Comparison of ENCODE assay signal across 19 cellular contexts in genomic region chr12:71011261-71011660, GRCh38.
DNase-seq lines count a peak whose midpoint lies in the region; ATAC-seq and TF ChIP-seq lines count a peak whose summit lies in the region.
"Had no signal": no experiment of that assay in that cellular context is flagged by ENCODE, and none has a peak within 500 bp of the region (broad histone marks: within the 10 kb centered on the region; RNA-seq: fewer than 3 reads in every experiment).

No MANE protein-coding gene starts in this region.

- H3K36me3 ChIP-seq in GM23338 (ENCODE audit: insufficient read depth) (no peaks in the 10 kb centered on the region), adipocyte (ENCODE audit: control insufficient read depth, insufficient read depth, low read length, severe bottlenecking) (no peaks in the 10 kb centered on the region), thyroid gland (no peaks in the 10 kb centered on the region)
- H3K36me3 ChIP-seq: SJCRH30 had no signal

- peak overlapping the region; percentile 2; the same call in 1 of the 2 replicates for H3K27ac Mint-ChIP-seq in GM23338
- H3K27ac Mint-ChIP-seq: CD8-positive, alpha-beta memory T cell; endodermal cell; HFFc6; natural killer cell treated with Interleukin-12 subunit alpha and Interleukin-12 subunit beta and Interleukin-15 and Interleukin-18, amount 100 ng/mL, for 72 hours; T-helper 2 cell treated with Interferon-gamma antibody and Interleukin-4, amounts not matched to agents 5 μg/mL and 100 μg/mL, for 36 hours; type B pancreatic cell had no signal

- H3F3A ChIP-seq in GM23338 (replicated peaks; ENCODE audit: low read depth) = no peaks in the 10 kb centered on the region

- no peaks in the 10 kb centered on the region for H3K27me3 Mint-ChIP-seq in GM23338 (ENCODE audit: insufficient read depth, low read depth, poor library complexity)
- H3K27me3 Mint-ChIP-seq: CD8-positive, alpha-beta memory T cell; natural killer cell treated with Interleukin-12 subunit alpha and Interleukin-12 subunit beta and Interleukin-15 and Interleukin-18, amount 100 ng/mL, for 72 hours had no signal

- ATAC-seq in GM23338 = no peak
- ATAC-seq in foreskin keratinocyte = peak; percentile 24
- ATAC-seq in GM18867 (IDR thresholded peaks at IDR 0.05; ENCODE audit: unreplicated experiment) = no peak
- ATAC-seq: activated CD4-positive, CD25-positive, alpha-beta regulatory T cell treated with anti-CD3 and anti-CD28 coated beads, Interleukin-2, amount 50 U/mL, for 24 hours; natural killer cell treated with Interleukin-12 subunit alpha and Interleukin-12 subunit beta and Interleukin-15 and Interleukin-18, amount 100 ng/mL, for 72 hours had no signal

- no peaks in the 10 kb centered on the region for H3K36me3 Mint-ChIP-seq in GM23338 (ENCODE audit: low read depth)
- H3K36me3 Mint-ChIP-seq: CD8-positive, alpha-beta memory T cell; natural killer cell treated with Interleukin-12 subunit alpha and Interleukin-12 subunit beta and Interleukin-15 and Interleukin-18, amount 100 ng/mL, for 72 hours; type B pancreatic cell had no signal

- H3K27ac ChIP-seq in GM23338 (ENCODE audit: low read depth) (no peak overlapping the region), foreskin keratinocyte (no peak overlapping the region), thyroid gland (no peak overlapping the region)
- H3K27ac ChIP-seq: SJCRH30 had no signal

- DNase-seq in A172 (ENCODE audit: low spot score) = peak; percentile 57
- no peak for DNase-seq in GM23338 (ENCODE audit: low spot score)
- DNase-seq in adipocyte (ENCODE audit: low read depth) = peak; percentile 21
- DNase-seq in foreskin keratinocyte = peak in 1 of 2 donors; percentile 3
- DNase-seq in NCI-H446 treated with DMSO at 0.1 percent for 48 hours (lab: John Stamatoyannopoulos, UW) = no peak
- DNase-seq in stimulated activated CD4-positive, alpha-beta T cell treated with anti-CD3 and anti-CD28 coated beads, Interleukin-12 subunit alpha, Interleukin-12 subunit beta, amount 100 ng/mL, for 4 hours = no peak
- no peak for DNase-seq in thyroid gland
- DNase-seq: CD8-positive, alpha-beta memory T cell; endodermal cell; HFFc6; NCI-H1694 treated with DMSO at 0.1 percent for 48 hours; NCI-H446; stimulated activated naive CD4-positive, alpha-beta T cell had no signal

- H2AFZ ChIP-seq in GM23338 = no peak overlapping the region

- H3K9me3 ChIP-seq in adipocyte (ENCODE audit: control insufficient read depth, low read length) (no peaks in the 10 kb centered on the region), thyroid gland (no peaks in the 10 kb centered on the region)
- H3K9me3 ChIP-seq: SJCRH30 had no signal

- H3K4me3 ChIP-seq in GM23338 (no peak overlapping the region), adipocyte (ENCODE audit: low read length) (no peak overlapping the region), thyroid gland (replicated peaks in 1 of 3) (no peak overlapping the region)
- H3K4me3 ChIP-seq: SJCRH30 had no signal

- TF ChIP-seq CTCF in GM23338 (conservative IDR thresholded peaks at IDR 0.05; ENCODE audit: low read depth in 2 of 2) (no peak), foreskin keratinocyte (conservative IDR thresholded peaks at IDR 0.05) (no peak), thyroid gland (IDR thresholded peaks at IDR 0.05) (no peak)

- H3K4me2 ChIP-seq in GM23338 = no peak overlapping the region

- no peaks in the 10 kb centered on the region for H3K79me2 ChIP-seq in GM23338 (replicated peaks; ENCODE audit: insufficient read depth)

- H3K4me1 Mint-ChIP-seq in GM23338 = no peaks in the 10 kb centered on the region
- H3K4me1 Mint-ChIP-seq: CD8-positive, alpha-beta memory T cell had no signal

- no peaks in the 10 kb centered on the region for H3K9me3 Mint-ChIP-seq in GM23338
- H3K9me3 Mint-ChIP-seq: endodermal cell; T-helper 2 cell treated with Interferon-gamma antibody and Interleukin-4, amounts not matched to agents 5 μg/mL and 100 μg/mL, for 36 hours; type B pancreatic cell had no signal

- 80 to 89% methylated on average over 4 of the region's 4 CpGs for WGBS in thyroid gland, 2 donors

- intact Hi-C loops in thyroid gland (cut with DNase I) = no loop called here

- H3K27me3 ChIP-seq in GM23338 (ENCODE audit: insufficient read depth) (no peaks in the 10 kb centered on the region), adipocyte (replicated peaks; ENCODE audit: control insufficient read depth, insufficient read depth, low read length) (no peaks in the 10 kb centered on the region), foreskin keratinocyte (no peaks in the 10 kb centered on the region), thyroid gland (no peaks in the 10 kb centered on the region)
- H3K27me3 ChIP-seq: SJCRH30 had no signal

- no peak for TF ChIP-seq POLR2A in thyroid gland (IDR thresholded peaks at IDR 0.05)

- no peak overlapping the region for H3K9ac ChIP-seq in adipocyte (ENCODE audit: low read length)

- H3K9me2 ChIP-seq in GM23338 (ENCODE audit: insufficient read depth) = no peaks in the 10 kb centered on the region

- no peaks in the 10 kb centered on the region for H3K4me1 ChIP-seq in GM23338 (ENCODE audit: insufficient read depth)
- peaks cover 31% of the 10 kb centered on the region for H3K4me1 ChIP-seq in adipocyte (ENCODE audit: control insufficient read depth, insufficient read depth, low read length)
- no peaks in the 10 kb centered on the region for H3K4me1 ChIP-seq in foreskin keratinocyte
- H3K4me1 ChIP-seq in thyroid gland = no peaks in the 10 kb centered on the region

- H4K20me1 ChIP-seq in GM23338 (replicated peaks; ENCODE audit: insufficient read depth) = no peaks in the 10 kb centered on the region

- H3K4me3 Mint-ChIP-seq in GM23338 = no peak overlapping the region
- H3K4me3 Mint-ChIP-seq: CD8-positive, alpha-beta memory T cell; endodermal cell; HFFc6; natural killer cell treated with Interleukin-12 subunit alpha and Interleukin-12 subunit beta and Interleukin-15 and Interleukin-18, amount 100 ng/mL, for 72 hours; T-helper 2 cell treated with Interferon-gamma antibody and Interleukin-4, amounts not matched to agents 5 μg/mL and 100 μg/mL, for 36 hours; type B pancreatic cell had no signal

TF ChIP-seq in GM23338, 12 proteins besides CTCF, POLR2A, EP300 and RAD21 (continues in another document):
- no peak for TF ChIP-seq EZH2phosphoT487 (IDR thresholded peaks at IDR 0.05; ENCODE audit: unreplicated experiment)
- no peak for TF ChIP-seq CREB1 (CRISPR knock-in tag; IDR thresholded peaks at IDR 0.05; ENCODE audit: low read depth)
- no peak for TF ChIP-seq ZNF114 (CRISPR knock-in tag; IDR thresholded peaks at IDR 0.05)
- TF ChIP-seq POLR2AphosphoS5 (IDR thresholded peaks at IDR 0.05; ENCODE audit: low read depth) = no peak
- TF ChIP-seq STAT1 (IDR thresholded peaks at IDR 0.05; ENCODE audit: unreplicated experiment) = no peak
- TF ChIP-seq EZH2 (IDR thresholded peaks at IDR 0.05; ENCODE audit: low read depth, unreplicated experiment) = no peak
- no peak for TF ChIP-seq JUNB (IDR thresholded peaks at IDR 0.05; ENCODE audit: unreplicated experiment)
- TF ChIP-seq ETS1 (IDR thresholded peaks at IDR 0.05) = no peak
- no peak for TF ChIP-seq NANOG (IDR thresholded peaks at IDR 0.05; ENCODE audit: borderline replicate concordance)
- no peak for TF ChIP-seq ZNF331 (CRISPR knock-in tag; IDR thresholded peaks at IDR 0.05; ENCODE audit: low read depth)

Comparison
In these comparisons a context has a peak if more than half of its experiments do, and no peak if none do; other contexts are left out.
1. DNase-seq: peak in A172 (single experiment) and adipocyte (single experiment); none in GM23338 (single experiment), NCI-H446 treated with DMSO at 0.1 percent for 48 hours (single experiment), stimulated activated CD4-positive, alpha-beta T cell treated with anti-CD3 and anti-CD28 coated beads, Interleukin-12 subunit alpha, Interleukin-12 subunit beta, amount 100 ng/mL, for 4 hours (single experiment) and thyroid gland (0 of 2).